22 cellular contexts compared by ENCODE assay signal in genomic region chr6:79468116-79468515, GRCh38.
DNase-seq lines count a peak whose midpoint lies in the region; ATAC-seq and TF ChIP-seq lines count a peak whose summit lies in the region.
"Had no signal": no experiment of that assay in that cellular context is flagged by ENCODE, and none has a peak within 500 bp of the region (broad histone marks: within the 10 kb centered on the region; RNA-seq: fewer than 3 reads in every experiment).

No MANE protein-coding gene starts in this region.

- in situ Hi-C loops in mammary epithelial cell (cut with MboI; ENCODE audit: low sequenced_read_pairs in 2 of 2): no loop called here

- BruUV-seq in mammary epithelial cell (replicated peaks; lab: Mats Ljungman, UMichigan) (no TSS peak), MCF 10A (replicated peaks; lab: Mats Ljungman, UMichigan) (no TSS peak)

- CTCF ChIA-PET in mammary epithelial cell (lab: Charles Lee; ENCODE audit: low non-redundant PET): interaction anchor here (0.6 kb wide), 1 partner anchor 246 kb away, joined by 4 read pairs; no protein-coding TSS in a partner anchor
- CTCF ChIA-PET in MCF 10A (lab: Yijun Ruan, JAX): interaction anchor here (0.6 to 2.3 kb wide), 8 partner anchors 15 to 392 kb away, joined by 3 to 9 read pairs (median 4); no protein-coding TSS in a partner anchor

- peaks cover 19% of the 10 kb centered on the region for H3K4me1 Mint-ChIP-seq in MCF 10A (ENCODE audit: insufficient read depth, unreplicated experiment)
- H3K4me1 Mint-ChIP-seq: activated B cell treated with CpG ODN at 0.5 μM for 24 hours, brain had no signal

- dilution Hi-C loops in mammary epithelial cell (cut with HindIII; ENCODE audit: low sequenced_read_pairs): no loop called here

- no peaks in the 10 kb centered on the region for H3K9me3 Mint-ChIP-seq in MCF 10A (ENCODE audit: unreplicated experiment)
- H3K9me3 Mint-ChIP-seq: activated B cell treated with CpG ODN at 0.5 μM for 24 hours; brain; CD4-positive, alpha-beta T cell; H9 had no signal

- H2AFZ ChIP-seq in mammary epithelial cell (ENCODE audit: low read depth, low read length): peak overlapping the region; percentile 26

- H3K4me2 ChIP-seq in mammary epithelial cell (ENCODE audit: insufficient read depth, low read depth, low read length): no peak overlapping the region

- intact Hi-C loops in mammary epithelial cell (cut with micrococcal nuclease) (loop anchor here (5.0 to 10.0 kb wide), 2 partner anchors 69 to 233 kb away; partner anchors contain the start of genes HMGN3 and LCA5), MCF 10A (cut with micrococcal nuclease) (loop anchor here (5.0 kb wide), 1 partner anchor 266 kb away; no protein-coding TSS in a partner anchor)

- no peak overlapping the region for H3K27ac ChIP-seq in mammary epithelial cell (ENCODE audit: insufficient read depth, low read depth, low read length)
- H3K27ac ChIP-seq: sigmoid colon, thoracic aorta had no signal

- DNase-seq in mammary epithelial cell (no peak), MCF 10A (ENCODE audit: unreplicated experiment) (no peak), astrocyte of the hippocampus (ENCODE audit: low read depth, low spot score) (peak; percentile 61), iris pigment epithelial cell (ENCODE audit: low read depth) (peak; percentile 52), NCI-H2196 (lab: John Stamatoyannopoulos, UW; ENCODE audit: unreplicated experiment) (no peak)
- no peak for DNase-seq in activated CD8-positive, alpha-beta memory T cell treated with anti-CD3 and anti-CD28 coated beads, Interleukin-2, amount 50 U/mL, for 4 hours
- DNase-seq: 8988T; activated B cell treated with CpG ODN at 0.5 μM for 24 hours; activated naive CD4-positive, alpha-beta T cell treated with Interleukin-2 at 50 U/mL for 16 hours; CD4-positive, alpha-beta T cell; foreskin melanocyte; H9; NCI-H1092 treated with DMSO at 0.1 percent for 48 hours; NCI-H82; sigmoid colon; stimulated activated CD4-positive, alpha-beta T cell treated with anti-CD3 and anti-CD28 coated beads, Interleukin-4, amount 100 ng/mL, for 24 hours; T-helper 1 cell had no signal

- no peaks in the 10 kb centered on the region for H4K20me1 ChIP-seq in mammary epithelial cell (ENCODE audit: insufficient read depth, low read length)

- WGBS in mammary epithelial cell (ENCODE audit: low coverage, missing lambda C conversion rate): 15% methylated on average over 2 of the region's 2 CpGs

- no peak overlapping the region for H3K9ac ChIP-seq in mammary epithelial cell (ENCODE audit: insufficient read depth, low read length)

- ATAC-seq in HG03097 (IDR thresholded peaks at IDR 0.05; ENCODE audit: low FRiP score, unreplicated experiment) (no peak), HG02885 (IDR thresholded peaks at IDR 0.05; ENCODE audit: poor library complexity, unreplicated experiment) (no peak)
- ATAC-seq: GM12878 had no signal

- H3K27me3 Mint-ChIP-seq in MCF 10A (ENCODE audit: insufficient read depth, unreplicated experiment): no peaks in the 10 kb centered on the region

- no peaks in the 10 kb centered on the region for H3K27me3 ChIP-seq in mammary epithelial cell (ENCODE audit: insufficient read depth, low read length)
- H3K27me3 ChIP-seq: sigmoid colon had no signal

- H3K36me3 Mint-ChIP-seq in MCF 10A (ENCODE audit: insufficient read depth, unreplicated experiment): no peaks in the 10 kb centered on the region
- H3K36me3 Mint-ChIP-seq: brain had no signal

- no peaks in the 10 kb centered on the region for H3K79me2 ChIP-seq in mammary epithelial cell (ENCODE audit: insufficient read depth, low read length)

- H3K4me3 ChIP-seq in mammary epithelial cell (replicated peaks in 1 of 3; ENCODE audit: insufficient read depth in 1 of 3, low read depth in 2 of 3, low read length in 3 of 3): no peak overlapping the region
- H3K4me3 ChIP-seq: GM12878, sigmoid colon, thoracic aorta had no signal

- POLR2A ChIA-PET in MCF 10A (lab: Yijun Ruan, JAX): interaction anchor here (1.1 to 5.4 kb wide), 3 partner anchors 47 to 390 kb away, joined by 3 to 57 read pairs (median 11); partner anchors contain the start of genes LCA5 and PHIP

- H3K27ac Mint-ChIP-seq in MCF 10A (ENCODE audit: low read depth, unreplicated experiment): no peak overlapping the region
- H3K27ac Mint-ChIP-seq: activated B cell treated with CpG ODN at 0.5 μM for 24 hours; brain; CD4-positive, alpha-beta T cell; H9 had no signal

- H3K9me3 ChIP-seq in mammary epithelial cell (replicated peaks; ENCODE audit: insufficient read depth, low read length): no peaks in the 10 kb centered on the region
- H3K9me3 ChIP-seq: sigmoid colon, thoracic aorta had no signal

- H3K36me3 ChIP-seq in mammary epithelial cell (ENCODE audit: insufficient read depth, low read length): no peaks in the 10 kb centered on the region
- H3K36me3 ChIP-seq: sigmoid colon, thoracic aorta had no signal

- H3K4me1 ChIP-seq in mammary epithelial cell (ENCODE audit: insufficient read depth, low read length): peaks cover 11% of the 10 kb centered on the region

- H3K4me3 Mint-ChIP-seq in MCF 10A (ENCODE audit: unreplicated experiment): no peak overlapping the region
- H3K4me3 Mint-ChIP-seq: activated B cell treated with CpG ODN at 0.5 μM for 24 hours; brain; CD4-positive, alpha-beta T cell; H9 had no signal

- TF ChIP-seq CTCF in mammary epithelial cell (conservative IDR thresholded peaks at IDR 0.05 in 1 of 2, IDR thresholded peaks at IDR 0.05 in 1 of 2; ENCODE audit: extremely low read depth in 1 of 2, insufficient read depth in 1 of 2, low read depth in 1 of 2, low read length in 2 of 2) (no peak), MCF 10A (IDR thresholded peaks at IDR 0.05; ENCODE audit: unreplicated experiment) (no peak)

Comparison
In these comparisons a context has a peak if more than half of its experiments do, and no peak if none do; other contexts are left out.
1. DNase-seq: peak in astrocyte of the hippocampus (single experiment) and iris pigment epithelial cell (single experiment); none in mammary epithelial cell (single experiment), MCF 10A (single experiment), NCI-H2196 (single experiment) and activated CD8-positive, alpha-beta memory T cell treated with anti-CD3 and anti-CD28 coated beads, Interleukin-2, amount 50 U/mL, for 4 hours (single experiment).